Comparison of ENCODE assay signal across 1 cellular context in the genomic region with DNA sequence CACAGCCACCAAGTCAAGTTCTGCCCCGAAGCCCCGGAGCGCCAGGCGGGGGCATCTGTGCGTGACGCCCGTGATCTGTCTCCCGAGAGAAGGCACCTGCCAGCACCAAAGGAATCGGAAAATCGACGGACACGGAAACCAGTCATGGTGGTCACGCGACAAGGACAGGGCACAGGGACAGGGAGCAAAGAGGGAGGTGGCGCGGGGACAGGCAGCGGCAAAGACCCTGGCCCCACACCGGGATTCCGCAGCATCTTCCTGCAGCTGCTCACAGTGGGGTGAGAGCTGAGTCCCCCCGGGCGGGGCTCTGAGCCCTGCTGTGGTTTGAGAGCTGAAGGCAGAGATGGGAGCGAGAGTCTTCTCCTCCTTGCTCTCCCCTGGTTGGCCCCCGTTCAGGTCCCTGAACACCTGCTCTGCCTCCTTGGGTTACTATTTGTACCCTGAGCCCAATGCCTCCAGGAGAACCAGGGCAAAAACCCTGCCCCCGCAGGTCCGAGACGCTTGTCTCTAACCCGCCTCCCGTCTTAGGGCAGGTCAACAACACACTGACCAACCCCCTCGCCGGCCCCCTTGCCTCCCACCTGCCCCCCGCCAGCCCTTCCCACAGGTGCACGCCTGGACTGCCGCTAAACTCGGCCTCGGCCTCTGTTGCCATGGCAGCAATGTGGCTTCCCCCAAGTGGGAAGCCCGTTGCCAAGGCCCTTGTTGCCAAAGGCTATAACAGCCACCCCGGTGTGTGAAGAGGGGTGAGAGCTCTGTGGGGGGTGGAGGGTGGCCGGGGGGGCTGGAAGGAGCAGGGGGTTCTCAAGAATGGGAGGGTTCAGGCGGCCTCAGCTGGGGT.
TF ChIP-seq lines count a peak whose summit lies in the region.

No MANE protein-coding gene starts in this region.

TF ChIP-seq in H1, 55 proteins besides CTCF, POLR2A, EP300 and RAD21 (continued from another document):
- TF ChIP-seq RXRA (IDR thresholded peaks at IDR 0.05; ENCODE audit: insufficient read depth, low read depth, low read length), result no peak
- TF ChIP-seq ATF3 (IDR thresholded peaks at IDR 0.05; ENCODE audit: insufficient read depth, low read depth, low read length), result no peak
